ENCODE assay signal across 1 cellular context in the genomic region with DNA sequence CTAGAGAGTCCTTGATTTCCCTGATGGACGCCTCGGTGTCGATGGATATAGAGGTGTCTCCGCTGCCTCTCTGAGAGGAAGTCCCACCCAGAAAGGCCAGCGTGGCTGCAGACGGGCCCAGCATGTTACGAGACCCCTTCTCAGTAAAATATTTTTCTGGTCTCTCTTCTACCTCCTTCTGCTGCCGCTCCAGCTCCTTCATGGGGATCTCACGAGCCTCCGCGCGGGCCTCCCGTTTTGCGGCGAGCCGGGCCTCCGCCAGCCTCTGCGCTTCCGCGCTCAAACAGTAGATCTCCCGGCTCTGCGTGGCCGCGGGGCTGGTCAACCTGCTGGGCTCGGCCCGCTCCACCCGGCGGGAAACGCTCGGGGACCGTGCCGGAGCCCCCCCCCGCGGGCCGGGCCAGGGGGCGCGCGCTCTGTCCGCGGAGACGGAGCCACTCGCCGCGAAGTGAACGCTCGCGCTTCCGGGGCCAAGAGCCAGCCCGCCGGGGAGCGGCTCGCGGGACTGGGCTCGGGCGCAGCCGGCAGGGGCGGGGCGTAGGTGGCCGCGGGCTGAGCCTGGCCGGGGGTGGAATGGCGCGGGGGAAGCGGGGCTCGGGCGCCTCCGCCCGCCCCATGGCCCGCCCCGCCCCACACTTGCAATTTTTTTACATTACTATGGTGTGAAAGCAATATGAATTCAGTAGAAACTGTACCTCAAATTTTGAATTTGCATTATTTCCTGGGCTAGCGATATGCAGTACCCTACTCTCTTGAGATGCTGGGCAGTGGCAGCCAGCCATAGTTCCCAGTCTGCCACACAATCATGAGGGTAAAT.
TF ChIP-seq lines count a peak whose summit lies in the region.

No MANE protein-coding gene starts in this region.

TF ChIP-seq in HepG2, 621 proteins besides CTCF, POLR2A, EP300 and RAD21 (continued from another document and continues in another):
- TF ChIP-seq, protein P1, sequence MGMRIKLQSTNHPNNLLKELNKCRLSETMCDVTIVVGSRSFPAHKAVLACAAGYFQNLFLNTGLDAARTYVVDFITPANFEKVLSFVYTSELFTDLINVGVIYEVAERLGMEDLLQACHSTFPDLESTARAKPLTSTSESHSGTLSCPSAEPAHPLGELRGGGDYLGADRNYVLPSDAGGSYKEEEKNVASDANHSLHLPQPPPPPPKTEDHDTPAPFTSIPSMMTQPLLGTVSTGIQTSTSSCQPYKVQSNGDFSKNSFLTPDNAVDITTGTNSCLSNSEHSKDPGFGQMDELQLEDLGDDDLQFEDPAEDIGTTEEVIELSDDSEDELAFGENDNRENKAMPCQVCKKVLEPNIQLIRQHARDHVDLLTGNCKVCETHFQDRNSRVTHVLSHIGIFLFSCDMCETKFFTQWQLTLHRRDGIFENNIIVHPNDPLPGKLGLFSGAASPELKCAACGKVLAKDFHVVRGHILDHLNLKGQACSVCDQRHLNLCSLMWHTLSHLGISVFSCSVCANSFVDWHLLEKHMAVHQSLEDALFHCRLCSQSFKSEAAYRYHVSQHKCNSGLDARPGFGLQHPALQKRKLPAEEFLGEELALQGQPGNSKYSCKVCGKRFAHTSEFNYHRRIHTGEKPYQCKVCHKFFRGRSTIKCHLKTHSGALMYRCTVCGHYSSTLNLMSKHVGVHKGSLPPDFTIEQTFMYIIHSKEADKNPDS (CRISPR knock-in tag; IDR thresholded peaks at IDR 0.05), result no peak
- no peak for TF ChIP-seq MZF1 (CRISPR knock-in tag; IDR thresholded peaks at IDR 0.05; ENCODE audit: borderline replicate concordance)
- TF ChIP-seq, protein P2, sequence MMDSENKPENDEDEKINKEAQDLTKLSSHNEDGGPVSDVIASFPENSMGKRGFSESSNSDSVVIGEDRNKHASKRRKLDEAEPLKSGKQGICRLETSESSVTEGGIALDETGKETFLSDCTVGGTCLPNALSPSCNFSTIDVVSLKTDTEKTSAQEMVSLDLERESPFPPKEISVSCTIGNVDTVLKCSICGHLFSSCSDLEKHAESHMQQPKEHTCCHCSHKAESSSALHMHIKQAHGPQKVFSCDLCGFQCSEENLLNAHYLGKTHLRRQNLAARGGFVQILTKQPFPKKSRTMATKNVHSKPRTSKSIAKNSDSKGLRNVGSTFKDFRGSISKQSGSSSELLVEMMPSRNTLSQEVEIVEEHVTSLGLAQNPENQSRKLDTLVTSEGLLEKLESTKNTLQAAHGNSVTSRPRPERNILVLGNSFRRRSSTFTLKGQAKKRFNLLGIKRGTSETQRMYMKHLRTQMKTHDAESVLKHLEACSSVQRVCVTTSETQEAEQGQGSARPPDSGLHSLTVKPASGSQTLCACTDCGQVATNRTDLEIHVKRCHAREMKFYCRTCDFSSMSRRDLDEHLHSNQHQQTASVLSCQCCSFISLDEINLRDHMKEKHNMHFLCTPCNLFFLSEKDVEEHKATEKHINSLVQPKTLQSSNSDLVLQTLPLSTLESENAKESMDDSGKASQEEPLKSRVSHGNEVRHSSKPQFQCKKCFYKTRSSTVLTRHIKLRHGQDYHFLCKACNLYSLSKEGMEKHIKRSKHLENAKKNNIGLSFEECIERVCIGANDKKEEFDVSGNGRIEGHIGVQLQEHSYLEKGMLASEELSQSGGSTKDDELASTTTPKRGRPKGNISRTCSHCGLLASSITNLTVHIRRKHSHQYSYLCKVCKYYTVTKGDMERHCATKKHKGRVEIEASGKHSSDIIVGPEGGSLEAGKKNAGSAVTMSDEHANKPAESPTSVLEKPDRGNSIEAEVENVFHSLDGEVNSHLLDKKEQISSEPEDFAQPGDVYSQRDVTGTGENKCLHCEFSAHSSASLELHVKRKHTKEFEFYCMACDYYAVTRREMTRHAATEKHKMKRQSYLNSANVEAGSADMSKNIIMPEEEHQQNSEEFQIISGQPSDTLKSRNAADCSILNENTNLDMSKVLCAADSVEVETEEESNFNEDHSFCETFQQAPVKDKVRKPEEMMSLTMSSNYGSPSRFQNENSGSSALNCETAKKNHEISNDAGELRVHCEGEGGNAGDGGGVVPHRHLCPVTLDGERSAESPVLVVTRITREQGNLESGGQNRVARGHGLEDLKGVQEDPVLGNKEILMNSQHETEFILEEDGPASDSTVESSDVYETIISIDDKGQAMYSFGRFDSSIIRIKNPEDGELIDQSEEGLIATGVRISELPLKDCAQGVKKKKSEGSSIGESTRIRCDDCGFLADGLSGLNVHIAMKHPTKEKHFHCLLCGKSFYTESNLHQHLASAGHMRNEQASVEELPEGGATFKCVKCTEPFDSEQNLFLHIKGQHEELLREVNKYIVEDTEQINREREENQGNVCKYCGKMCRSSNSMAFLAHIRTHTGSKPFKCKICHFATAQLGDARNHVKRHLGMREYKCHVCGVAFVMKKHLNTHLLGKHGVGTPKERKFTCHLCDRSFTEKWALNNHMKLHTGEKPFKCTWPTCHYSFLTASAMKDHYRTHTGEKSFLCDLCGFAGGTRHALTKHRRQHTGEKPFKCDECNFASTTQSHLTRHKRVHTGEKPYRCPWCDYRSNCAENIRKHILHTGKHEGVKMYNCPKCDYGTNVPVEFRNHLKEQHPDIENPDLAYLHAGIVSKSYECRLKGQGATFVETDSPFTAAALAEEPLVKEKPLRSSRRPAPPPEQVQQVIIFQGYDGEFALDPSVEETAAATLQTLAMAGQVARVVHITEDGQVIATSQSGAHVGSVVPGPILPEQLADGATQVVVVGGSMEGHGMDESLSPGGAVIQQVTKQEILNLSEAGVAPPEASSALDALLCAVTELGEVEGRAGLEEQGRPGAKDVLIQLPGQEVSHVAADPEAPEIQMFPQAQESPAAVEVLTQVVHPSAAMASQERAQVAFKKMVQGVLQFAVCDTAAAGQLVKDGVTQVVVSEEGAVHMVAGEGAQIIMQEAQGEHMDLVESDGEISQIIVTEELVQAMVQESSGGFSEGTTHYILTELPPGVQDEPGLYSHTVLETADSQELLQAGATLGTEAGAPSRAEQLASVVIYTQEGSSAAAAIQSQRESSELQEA (CRISPR knock-in tag; IDR thresholded peaks at IDR 0.05; ENCODE audit: not compliant biosample characterization), result peak; percentile 47
- no peak for TF ChIP-seq ZFP37 (CRISPR knock-in tag; IDR thresholded peaks at IDR 0.05; ENCODE audit: borderline replicate concordance)
- TF ChIP-seq, protein P3, sequence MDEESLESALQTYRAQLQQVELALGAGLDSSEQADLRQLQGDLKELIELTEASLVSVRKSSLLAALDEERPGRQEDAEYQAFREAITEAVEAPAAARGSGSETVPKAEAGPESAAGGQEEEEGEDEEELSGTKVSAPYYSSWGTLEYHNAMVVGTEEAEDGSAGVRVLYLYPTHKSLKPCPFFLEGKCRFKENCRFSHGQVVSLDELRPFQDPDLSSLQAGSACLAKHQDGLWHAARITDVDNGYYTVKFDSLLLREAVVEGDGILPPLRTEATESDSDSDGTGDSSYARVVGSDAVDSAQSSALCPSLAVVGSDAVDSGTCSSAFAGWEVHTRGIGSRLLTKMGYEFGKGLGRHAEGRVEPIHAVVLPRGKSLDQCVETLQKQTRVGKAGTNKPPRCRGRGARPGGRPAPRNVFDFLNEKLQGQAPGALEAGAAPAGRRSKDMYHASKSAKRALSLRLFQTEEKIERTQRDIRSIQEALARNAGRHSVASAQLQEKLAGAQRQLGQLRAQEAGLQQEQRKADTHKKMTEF (CRISPR knock-in tag; IDR thresholded peaks at IDR 0.05), result peak; percentile 63; the same call in 1 of the 2 replicates
- peak; percentile 79 for TF ChIP-seq CHD2 (IDR thresholded peaks at IDR 0.05; ENCODE audit: low read depth, low read length)
- 0 out of 2 replicates have a peak, but pooled peaks have one; percentile 59 for TF ChIP-seq ZNF878 (CRISPR knock-in tag; IDR thresholded peaks at IDR 0.05)
- peak; percentile 86; the same call in 1 of the 2 replicates for TF ChIP-seq GLI4 (CRISPR knock-in tag; IDR thresholded peaks at IDR 0.05; ENCODE audit: borderline replicate concordance)
- no peak for TF ChIP-seq ZNF234 (CRISPR knock-in tag; conservative IDR thresholded peaks at IDR 0.05)
- TF ChIP-seq, protein P4, sequence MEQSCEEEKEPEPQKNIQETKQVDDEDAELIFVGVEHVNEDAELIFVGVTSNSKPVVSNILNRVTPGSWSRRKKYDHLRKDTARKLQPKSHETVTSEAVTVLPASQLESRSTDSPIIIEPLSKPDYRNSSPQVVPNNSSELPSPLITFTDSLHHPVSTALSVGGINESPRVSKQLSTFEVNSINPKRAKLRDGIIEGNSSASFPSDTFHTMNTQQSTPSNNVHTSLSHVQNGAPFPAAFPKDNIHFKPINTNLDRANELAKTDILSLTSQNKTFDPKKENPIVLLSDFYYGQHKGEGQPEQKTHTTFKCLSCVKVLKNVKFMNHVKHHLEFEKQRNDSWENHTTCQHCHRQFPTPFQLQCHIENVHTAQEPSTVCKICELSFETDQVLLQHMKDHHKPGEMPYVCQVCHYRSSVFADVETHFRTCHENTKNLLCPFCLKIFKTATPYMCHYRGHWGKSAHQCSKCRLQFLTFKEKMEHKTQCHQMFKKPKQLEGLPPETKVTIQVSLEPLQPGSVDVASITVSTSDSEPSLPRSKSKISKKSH (CRISPR knock-in tag; IDR thresholded peaks at IDR 0.05; ENCODE audit: borderline replicate concordance), result peak; percentile 77; the same call in 1 of the 2 replicates
- TF ChIP-seq ZNF788 (CRISPR knock-in tag; IDR thresholded peaks at IDR 0.05; ENCODE audit: borderline replicate concordance), result 0 out of 2 replicates have a peak, but pooled peaks have one; percentile 37
- TF ChIP-seq, protein P5, sequence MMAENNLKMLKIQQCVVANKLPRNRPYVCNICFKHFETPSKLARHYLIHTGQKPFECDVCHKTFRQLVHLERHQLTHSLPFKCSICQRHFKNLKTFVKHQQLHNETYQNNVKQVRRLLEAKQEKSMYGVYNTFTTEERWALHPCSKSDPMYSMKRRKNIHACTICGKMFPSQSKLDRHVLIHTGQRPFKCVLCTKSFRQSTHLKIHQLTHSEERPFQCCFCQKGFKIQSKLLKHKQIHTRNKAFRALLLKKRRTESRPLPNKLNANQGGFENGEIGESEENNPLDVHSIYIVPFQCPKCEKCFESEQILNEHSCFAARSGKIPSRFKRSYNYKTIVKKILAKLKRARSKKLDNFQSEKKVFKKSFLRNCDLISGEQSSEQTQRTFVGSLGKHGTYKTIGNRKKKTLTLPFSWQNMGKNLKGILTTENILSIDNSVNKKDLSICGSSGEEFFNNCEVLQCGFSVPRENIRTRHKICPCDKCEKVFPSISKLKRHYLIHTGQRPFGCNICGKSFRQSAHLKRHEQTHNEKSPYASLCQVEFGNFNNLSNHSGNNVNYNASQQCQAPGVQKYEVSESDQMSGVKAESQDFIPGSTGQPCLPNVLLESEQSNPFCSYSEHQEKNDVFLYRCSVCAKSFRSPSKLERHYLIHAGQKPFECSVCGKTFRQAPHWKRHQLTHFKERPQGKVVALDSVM (CRISPR knock-in tag; IDR thresholded peaks at IDR 0.05), result peak; percentile 93
- TF ChIP-seq MXI1 (IDR thresholded peaks at IDR 0.05; ENCODE audit: borderline replicate concordance, low read depth, low read length), result peak; percentile 20; the same call in 1 of the 3 replicates
- TF ChIP-seq, protein P6, sequence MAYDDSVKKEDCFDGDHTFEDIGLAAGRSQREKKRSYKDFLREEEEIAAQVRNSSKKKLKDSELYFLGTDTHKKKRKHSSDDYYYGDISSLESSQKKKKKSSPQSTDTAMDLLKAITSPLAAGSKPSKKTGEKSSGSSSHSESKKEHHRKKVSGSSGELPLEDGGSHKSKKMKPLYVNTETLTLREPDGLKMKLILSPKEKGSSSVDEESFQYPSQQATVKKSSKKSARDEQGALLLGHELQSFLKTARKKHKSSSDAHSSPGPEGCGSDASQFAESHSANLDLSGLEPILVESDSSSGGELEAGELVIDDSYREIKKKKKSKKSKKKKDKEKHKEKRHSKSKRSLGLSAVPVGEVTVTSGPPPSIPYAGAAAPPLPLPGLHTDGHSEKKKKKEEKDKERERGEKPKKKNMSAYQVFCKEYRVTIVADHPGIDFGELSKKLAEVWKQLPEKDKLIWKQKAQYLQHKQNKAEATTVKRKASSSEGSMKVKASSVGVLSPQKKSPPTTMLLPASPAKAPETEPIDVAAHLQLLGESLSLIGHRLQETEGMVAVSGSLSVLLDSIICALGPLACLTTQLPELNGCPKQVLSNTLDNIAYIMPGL (CRISPR knock-in tag; IDR thresholded peaks at IDR 0.05; ENCODE audit: borderline replicate concordance in 1 of 2, low read depth in 1 of 2), result peak; percentile 37 to 65; a peak in 1 of 4 replicates
- TF ChIP-seq, protein P7, sequence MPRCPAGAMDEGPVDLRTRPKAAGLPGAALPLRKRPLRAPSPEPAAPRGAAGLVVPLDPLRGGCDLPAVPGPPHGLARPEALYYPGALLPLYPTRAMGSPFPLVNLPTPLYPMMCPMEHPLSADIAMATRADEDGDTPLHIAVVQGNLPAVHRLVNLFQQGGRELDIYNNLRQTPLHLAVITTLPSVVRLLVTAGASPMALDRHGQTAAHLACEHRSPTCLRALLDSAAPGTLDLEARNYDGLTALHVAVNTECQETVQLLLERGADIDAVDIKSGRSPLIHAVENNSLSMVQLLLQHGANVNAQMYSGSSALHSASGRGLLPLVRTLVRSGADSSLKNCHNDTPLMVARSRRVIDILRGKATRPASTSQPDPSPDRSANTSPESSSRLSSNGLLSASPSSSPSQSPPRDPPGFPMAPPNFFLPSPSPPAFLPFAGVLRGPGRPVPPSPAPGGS (CRISPR knock-in tag; IDR thresholded peaks at IDR 0.05), result peak; percentile 68; the same call in 1 of the 2 replicates
- no peak for TF ChIP-seq FOXJ3 (CRISPR knock-in tag; IDR thresholded peaks at IDR 0.05; ENCODE audit: borderline replicate concordance)
- peak; percentile 75; the same call in 1 of the 2 replicates for TF ChIP-seq ZNF431 (CRISPR knock-in tag; IDR thresholded peaks at IDR 0.05; ENCODE audit: borderline replicate concordance, low read depth)
- no peak for TF ChIP-seq ZBTB20 (CRISPR knock-in tag; IDR thresholded peaks at IDR 0.05; ENCODE audit: borderline replicate concordance, low read depth)
- peak; percentile 51; the same call in 1 of the 2 replicates for TF ChIP-seq RFXAP (CRISPR knock-in tag; IDR thresholded peaks at IDR 0.05; ENCODE audit: borderline replicate concordance)
- peak; percentile 19; the same call in 1 of the 2 replicates for TF ChIP-seq HES4 (CRISPR knock-in tag; IDR thresholded peaks at IDR 0.05; ENCODE audit: borderline replicate concordance)
- TF ChIP-seq DMAP1 (CRISPR knock-in tag; IDR thresholded peaks at IDR 0.05), result no peak
- TF ChIP-seq ZNF780A (CRISPR knock-in tag; IDR thresholded peaks at IDR 0.05), result no peak
- TF ChIP-seq KAT8 (CRISPR knock-in tag; IDR thresholded peaks at IDR 0.05), result peak; percentile 37; the same call in 1 of the 2 replicates
- no peak for TF ChIP-seq TOPORS (CRISPR knock-in tag; IDR thresholded peaks at IDR 0.05)
- TF ChIP-seq ZSCAN22 (CRISPR knock-in tag; IDR thresholded peaks at IDR 0.05), result no peak
- peak; percentile 85; the same call in 1 of the 2 replicates for TF ChIP-seq ZNF235 (CRISPR knock-in tag; IDR thresholded peaks at IDR 0.05; ENCODE audit: borderline replicate concordance)
- TF ChIP-seq ZSCAN30 (CRISPR knock-in tag; IDR thresholded peaks at IDR 0.05), result no peak
- peak; percentile 80 for TF ChIP-seq PHF8 (CRISPR knock-in tag; IDR thresholded peaks at IDR 0.05)
- peak; percentile 31 for TF ChIP-seq TSC22D2 (CRISPR knock-in tag; IDR thresholded peaks at IDR 0.05; ENCODE audit: borderline replicate concordance)
- peak; percentile 68; the same call in 1 of the 2 replicates for TF ChIP-seq FOXC1 (CRISPR knock-in tag; IDR thresholded peaks at IDR 0.05; ENCODE audit: borderline replicate concordance)
- TF ChIP-seq GATAD2A (CRISPR knock-in tag; IDR thresholded peaks at IDR 0.05), result 0 out of 2 replicates have a peak, but pooled peaks have one; percentile 16
- TF ChIP-seq MED1 (CRISPR knock-in tag; IDR thresholded peaks at IDR 0.05), result no peak
- peak; percentile 72; the same call in 1 of the 2 replicates for TF ChIP-seq ZFP90 (CRISPR knock-in tag; IDR thresholded peaks at IDR 0.05; ENCODE audit: borderline replicate concordance)
- TF ChIP-seq FIP1L1 (IDR thresholded peaks at IDR 0.05; ENCODE audit: borderline replicate concordance, insufficient read depth, low read depth, low read length), result no peak
- TF ChIP-seq ETV6 (CRISPR knock-in tag; conservative IDR thresholded peaks at IDR 0.05), result peak; percentile 55; the same call in 1 of the 2 replicates
- peak; percentile 59 for TF ChIP-seq ASH2L (IDR thresholded peaks at IDR 0.05; ENCODE audit: insufficient read length, low read depth, low read length)
- 0 out of 2 replicates have a peak, but pooled peaks have one; percentile 41 for TF ChIP-seq ARHGAP35 (CRISPR knock-in tag; IDR thresholded peaks at IDR 0.05; ENCODE audit: borderline replicate concordance)
